In genomic region chr3:15859507-15860013, GRCh38 we compare ENCODE assay signal across 8 cellular contexts.
DNase-seq lines count a peak whose midpoint lies in the region; ATAC-seq lines count a peak whose summit lies in the region.

No MANE protein-coding gene starts in this region.

- no peaks in the 10 kb centered on the region for H3K9me3 Mint-ChIP-seq in activated T-cell treated with anti-CD3 and anti-CD28 coated beads, Interleukin-2, amount 50 U/mL, for 24 hours

- under 1% methylated on average over 73 of the region's 73 CpGs for WGBS in HUES64

- no peaks in the 10 kb centered on the region for H3K36me3 ChIP-seq in HUES64 (ENCODE audit: insufficient read depth, low read length)
- H3K36me3 ChIP-seq in muscle layer of duodenum (ENCODE audit: control insufficient read depth in 1 of 2, insufficient read depth in 2 of 2, low read length in 2 of 2), result no peaks in the 10 kb centered on the region

- H3K27ac Mint-ChIP-seq in activated T-cell treated with anti-CD3 and anti-CD28 coated beads, Interleukin-2, amount 50 U/mL, for 24 hours, result peak overlapping the region; percentile 97

- H3K27me3 Mint-ChIP-seq in activated T-cell treated with anti-CD3 and anti-CD28 coated beads, Interleukin-2, amount 50 U/mL, for 24 hours, result no peaks in the 10 kb centered on the region

- H3K27me3 ChIP-seq in HUES64 (ENCODE audit: insufficient read depth, low read length) (no peaks in the 10 kb centered on the region), muscle layer of duodenum (ENCODE audit: low read depth, low read length) (no peaks in the 10 kb centered on the region)

- H3K4me3 ChIP-seq in HUES64 (ENCODE audit: low read length) (peak overlapping the region; percentile 84), muscle layer of duodenum (ENCODE audit: low read depth in 1 of 2, low read length in 2 of 2) (peak overlapping the region; percentile 79 to 96)

- peak overlapping the region; percentile 85; the same call in 1 of the 2 replicates for H3K27ac ChIP-seq in HUES64 (ENCODE audit: low read depth, low read length)
- H3K27ac ChIP-seq in muscle layer of duodenum (ENCODE audit: low read length), result no peak overlapping the region

- peak overlapping the region; percentile 96 for H3K4me3 Mint-ChIP-seq in activated T-cell treated with anti-CD3 and anti-CD28 coated beads, Interleukin-2, amount 50 U/mL, for 24 hours

- DNase-seq in DMS 273 treated with DMSO at 0.1 percent for 48 hours (lab: John Stamatoyannopoulos, UW), result peak; percentile 73
- peak; percentile 86 for DNase-seq in OCI-M1 (lab: John Stamatoyannopoulos, UW)
- peak; percentile 86 for DNase-seq in activated T-cell treated with anti-CD3 and anti-CD28 coated beads, Interleukin-2, amount 50 U/mL, for 24 hours
- peak; percentile 40 to 52 for DNase-seq in stimulated activated CD8-positive, alpha-beta memory T cell treated with anti-CD3 and anti-CD28 coated beads, Interleukin-7, amount 100 ng/mL, for 1 hour (ENCODE audit: low read depth in 2 of 2)

- peak overlapping the region; percentile 76 for H3K9ac ChIP-seq in HUES64 (ENCODE audit: low read depth, low read length)

- H3K9me3 ChIP-seq in HUES64 (ENCODE audit: insufficient read depth, low read depth, low read length) (no peaks in the 10 kb centered on the region), muscle layer of duodenum (ENCODE audit: control insufficient read depth in 1 of 2, low read length in 2 of 2) (no peaks in the 10 kb centered on the region)

- peaks cover 47% of the 10 kb centered on the region for H3K4me1 Mint-ChIP-seq in activated T-cell treated with anti-CD3 and anti-CD28 coated beads, Interleukin-2, amount 50 U/mL, for 24 hours (ENCODE audit: low read depth)

- H3K4me1 ChIP-seq in HUES64 (ENCODE audit: insufficient read depth, low read length) (peaks cover 21% of the 10 kb centered on the region), muscle layer of duodenum (ENCODE audit: control insufficient read depth in 1 of 2, insufficient read depth in 2 of 2, low read length in 2 of 2) (peaks cover 0 to 6% of the 10 kb centered on the region in 2 donors)

- ATAC-seq in GM21515 (IDR thresholded peaks at IDR 0.05; ENCODE audit: unreplicated experiment) (peak; percentile 84), esophagus mucosa (peak; percentile 92)

- peaks cover 28% of the 10 kb centered on the region for H3K36me3 Mint-ChIP-seq in activated T-cell treated with anti-CD3 and anti-CD28 coated beads, Interleukin-2, amount 50 U/mL, for 24 hours (ENCODE audit: low read depth)
